1 cellular context compared by ENCODE assay signal in genomic region chr1:180401999-180402398, GRCh38.
TF ChIP-seq lines count a peak whose summit lies in the region.

No MANE protein-coding gene starts in this region.

TF ChIP-seq in GM23338, 12 proteins besides CTCF, POLR2A, EP300 and RAD21 (continued from another document):
- TF ChIP-seq, protein P1, sequence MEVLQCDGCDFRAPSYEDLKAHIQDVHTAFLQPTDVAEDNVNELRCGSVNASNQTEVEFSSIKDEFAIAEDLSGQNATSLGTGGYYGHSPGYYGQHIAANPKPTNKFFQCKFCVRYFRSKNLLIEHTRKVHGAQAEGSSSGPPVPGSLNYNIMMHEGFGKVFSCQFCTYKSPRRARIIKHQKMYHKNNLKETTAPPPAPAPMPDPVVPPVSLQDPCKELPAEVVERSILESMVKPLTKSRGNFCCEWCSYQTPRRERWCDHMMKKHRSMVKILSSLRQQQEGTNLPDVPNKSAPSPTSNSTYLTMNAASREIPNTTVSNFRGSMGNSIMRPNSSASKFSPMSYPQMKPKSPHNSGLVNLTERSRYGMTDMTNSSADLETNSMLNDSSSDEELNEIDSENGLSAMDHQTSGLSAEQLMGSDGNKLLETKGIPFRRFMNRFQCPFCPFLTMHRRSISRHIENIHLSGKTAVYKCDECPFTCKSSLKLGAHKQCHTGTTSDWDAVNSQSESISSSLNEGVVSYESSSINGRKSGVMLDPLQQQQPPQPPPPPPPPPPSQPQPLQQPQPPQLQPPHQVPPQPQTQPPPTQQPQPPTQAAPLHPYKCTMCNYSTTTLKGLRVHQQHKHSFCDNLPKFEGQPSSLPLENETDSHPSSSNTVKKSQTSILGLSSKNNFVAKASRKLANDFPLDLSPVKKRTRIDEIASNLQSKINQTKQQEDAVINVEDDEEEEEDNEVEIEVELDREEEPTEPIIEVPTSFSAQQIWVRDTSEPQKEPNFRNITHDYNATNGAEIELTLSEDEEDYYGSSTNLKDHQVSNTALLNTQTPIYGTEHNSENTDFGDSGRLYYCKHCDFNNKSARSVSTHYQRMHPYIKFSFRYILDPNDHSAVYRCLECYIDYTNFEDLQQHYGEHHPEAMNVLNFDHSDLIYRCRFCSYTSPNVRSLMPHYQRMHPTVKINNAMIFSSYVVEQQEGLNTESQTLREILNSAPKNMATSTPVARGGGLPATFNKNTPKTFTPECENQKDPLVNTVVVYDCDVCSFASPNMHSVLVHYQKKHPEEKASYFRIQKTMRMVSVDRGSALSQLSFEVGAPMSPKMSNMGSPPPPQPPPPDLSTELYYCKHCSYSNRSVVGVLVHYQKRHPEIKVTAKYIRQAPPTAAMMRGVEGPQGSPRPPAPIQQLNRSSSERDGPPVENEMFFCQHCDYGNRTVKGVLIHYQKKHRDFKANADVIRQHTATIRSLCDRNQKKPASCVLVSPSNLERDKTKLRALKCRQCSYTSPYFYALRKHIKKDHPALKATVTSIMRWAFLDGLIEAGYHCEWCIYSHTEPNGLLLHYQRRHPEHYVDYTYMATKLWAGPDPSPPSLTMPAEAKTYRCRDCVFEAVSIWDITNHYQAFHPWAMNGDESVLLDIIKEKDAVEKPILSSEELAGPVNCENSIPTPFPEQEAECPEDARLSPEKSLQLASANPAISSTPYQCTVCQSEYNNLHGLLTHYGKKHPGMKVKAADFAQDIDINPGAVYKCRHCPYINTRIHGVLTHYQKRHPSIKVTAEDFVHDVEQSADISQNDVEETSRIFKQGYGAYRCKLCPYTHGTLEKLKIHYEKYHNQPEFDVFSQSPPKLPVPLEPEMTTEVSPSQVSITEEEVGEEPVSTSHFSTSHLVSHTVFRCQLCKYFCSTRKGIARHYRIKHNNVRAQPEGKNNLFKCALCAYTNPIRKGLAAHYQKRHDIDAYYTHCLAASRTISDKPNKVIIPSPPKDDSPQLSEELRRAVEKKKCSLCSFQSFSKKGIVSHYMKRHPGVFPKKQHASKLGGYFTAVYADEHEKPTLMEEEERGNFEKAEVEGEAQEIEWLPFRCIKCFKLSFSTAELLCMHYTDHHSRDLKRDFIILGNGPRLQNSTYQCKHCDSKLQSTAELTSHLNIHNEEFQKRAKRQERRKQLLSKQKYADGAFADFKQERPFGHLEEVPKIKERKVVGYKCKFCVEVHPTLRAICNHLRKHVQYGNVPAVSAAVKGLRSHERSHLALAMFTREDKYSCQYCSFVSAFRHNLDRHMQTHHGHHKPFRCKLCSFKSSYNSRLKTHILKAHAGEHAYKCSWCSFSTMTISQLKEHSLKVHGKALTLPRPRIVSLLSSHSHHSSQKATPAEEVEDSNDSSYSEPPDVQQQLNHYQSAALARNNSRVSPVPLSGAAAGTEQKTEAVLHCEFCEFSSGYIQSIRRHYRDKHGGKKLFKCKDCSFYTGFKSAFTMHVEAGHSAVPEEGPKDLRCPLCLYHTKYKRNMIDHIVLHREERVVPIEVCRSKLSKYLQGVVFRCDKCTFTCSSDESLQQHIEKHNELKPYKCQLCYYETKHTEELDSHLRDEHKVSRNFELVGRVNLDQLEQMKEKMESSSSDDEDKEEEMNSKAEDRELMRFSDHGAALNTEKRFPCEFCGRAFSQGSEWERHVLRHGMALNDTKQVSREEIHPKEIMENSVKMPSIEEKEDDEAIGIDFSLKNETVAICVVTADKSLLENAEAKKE (CRISPR knock-in tag; IDR thresholded peaks at IDR 0.05), result no peak
